22 cellular contexts compared by ENCODE assay signal in genomic region chr22:27930246-27931060, GRCh38.
A peak's percentile ranks its signal among the peaks of the same experiment; 100 is the strongest.
DNase-seq lines count a peak whose midpoint lies in the region; ATAC-seq lines count a peak whose summit lies in the region.
"Had no signal": no experiment of that assay in that cellular context is flagged by ENCODE, and none has a peak within 500 bp of the region (broad histone marks: within the 10 kb centered on the region; RNA-seq: fewer than 3 reads in every experiment).

No MANE protein-coding gene starts in this region.

- no peak for ATAC-seq in GM18868 (IDR thresholded peaks at IDR 0.05; ENCODE audit: unreplicated experiment)
- ATAC-seq: CD8-positive, alpha-beta T cell; HCT116; left lung; T-cell had no signal

- peak overlapping the region; percentile 13 for H3K27ac ChIP-seq in iPS-20b (ENCODE audit: low read length)
- H3K27ac ChIP-seq: coronary artery, left lung, right atrium auricular region, transverse colon had no signal

- no peaks in the 10 kb centered on the region for H3K27me3 ChIP-seq in iPS-20b (ENCODE audit: insufficient read depth, low read length)
- H3K27me3 ChIP-seq: left lung, right atrium auricular region, transverse colon had no signal

- DNase-seq in DMS 273 (lab: John Stamatoyannopoulos, UW; ENCODE audit: unreplicated experiment), result peak; percentile 65
- peak; percentile 43 for DNase-seq in HPDE6-E6E7 (ENCODE audit: extremely low spot score)
- DNase-seq in amniotic epithelial cell (ENCODE audit: low read depth), result peak; percentile 60
- DNase-seq in pons (ENCODE audit: low spot score), result no peak
- no peak for DNase-seq in NCI-H2029 treated with DMSO at 0.1 percent for 48 hours (lab: John Stamatoyannopoulos, UW)
- DNase-seq in MV-4-11 (lab: John Stamatoyannopoulos, UW), result no peak
- DNase-seq: activated CD4-positive, alpha-beta T cell treated with anti-CD3 and anti-CD28 coated beads, Interleukin-2, amount 50 U/mL, for 48 hours; activated naive CD4-positive, alpha-beta T cell treated with anti-CD3 and anti-CD28 coated beads, Interleukin-2, amount 50 U/mL, for 16 hours; activated T-cell treated with anti-CD3 and anti-CD28 coated beads, Interleukin-2, amount 50 U/mL, for 1 hour; CD8-positive, alpha-beta T cell; DND-41; left lung; NCI-H1417 treated with DMSO at 0.1 percent for 48 hours; RPMI8226; stimulated activated naive CD4-positive, alpha-beta T cell; T-cell; transverse colon had no signal

- H3K4me1 ChIP-seq in iPS-20b (ENCODE audit: insufficient read depth, low read length), result peaks cover 9% of the 10 kb centered on the region; the same call in 1 of the 2 replicates
- H3K4me1 ChIP-seq: left lung, right atrium auricular region, transverse colon had no signal

- no peaks in the 10 kb centered on the region; the same call in 1 of the 2 replicates for H3K36me3 ChIP-seq in iPS-20b (ENCODE audit: insufficient read depth, low read depth, low read length)
- H3K36me3 ChIP-seq: left lung, right atrium auricular region, transverse colon had no signal

- peak overlapping the region; percentile 2; the same call in 1 of the 2 replicates for H3K9ac ChIP-seq in iPS-20b (ENCODE audit: low read depth, low read length)

- no peaks in the 10 kb centered on the region for H3K9me3 ChIP-seq in iPS-20b (ENCODE audit: insufficient read depth, low read depth, low read length)
- H3K9me3 ChIP-seq: left lung, right atrium auricular region, transverse colon had no signal

- no peak overlapping the region for H3K4me3 ChIP-seq in iPS-20b (ENCODE audit: low read length)
- H3K4me3 ChIP-seq: coronary artery, left lung, right atrium auricular region, transverse colon had no signal

Comparison
In these comparisons a context has a peak if more than half of its experiments do, and no peak if none do; other contexts are left out.
1. DNase-seq: peak in DMS 273 (single experiment), HPDE6-E6E7 (single experiment) and amniotic epithelial cell (single experiment); none in pons (single experiment), NCI-H2029 treated with DMSO at 0.1 percent for 48 hours (single experiment) and MV-4-11 (single experiment).